22 cellular contexts compared by ENCODE assay signal in the genomic region with DNA sequence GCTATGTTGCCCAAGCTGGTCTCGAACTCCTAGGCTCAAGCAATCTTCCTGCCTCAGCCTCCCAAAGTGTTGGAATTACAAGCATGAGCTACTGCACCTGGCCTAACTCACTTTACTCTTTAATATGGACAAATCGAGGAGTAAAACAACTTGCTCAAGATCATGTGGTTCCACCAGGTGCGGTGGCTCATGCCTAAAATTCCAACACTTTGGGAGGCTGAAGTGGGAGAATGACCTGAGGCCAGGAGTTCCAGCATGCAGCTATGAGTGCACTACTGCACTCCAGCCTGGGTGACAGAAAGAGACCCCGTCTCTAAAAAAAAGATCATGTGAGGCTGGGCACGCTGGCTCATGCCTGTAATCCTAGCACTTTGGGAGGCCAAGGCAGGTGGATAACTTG. TPM values are rescaled to one million over a fixed set of nuclear protein-coding genes. Genes with fewer than 3 reads are reported as not detected.
DNase-seq lines count a peak whose midpoint lies in the region; ATAC-seq and TF ChIP-seq lines count a peak whose summit lies in the region.
"Had no signal": no experiment of that assay in that cellular context is flagged by ENCODE, and none has a peak within 500 bp of the region (broad histone marks: within the 10 kb centered on the region; RNA-seq: fewer than 3 reads in every experiment).

No MANE protein-coding gene starts in this region.

- H3K4me3 ChIP-seq in neural progenitor cell = no peak overlapping the region
- H3K4me3 ChIP-seq in vagina = no peak overlapping the region
- H3K4me3 ChIP-seq: BLaER1, GM23338 had no signal

- H3K36me3 Mint-ChIP-seq in activated CD8-positive, alpha-beta memory T cell treated with anti-CD3 and anti-CD28 coated beads, Interleukin-2, amount 10 ng/mL, durations not matched to agents 7 days and 5 days = peaks cover 9% of the 10 kb centered on the region
- H3K36me3 Mint-ChIP-seq in chondrocyte (ENCODE audit: low read depth) (peaks cover 12% of the 10 kb centered on the region), neural progenitor cell (no peaks in the 10 kb centered on the region), endothelial cell (ENCODE audit: low read depth, unreplicated experiment) (no peaks in the 10 kb centered on the region)

- no peaks in the 10 kb centered on the region for H3F3A ChIP-seq in neural progenitor cell (ENCODE audit: low read depth)

- H3K36me3 ChIP-seq in neural progenitor cell (no peaks in the 10 kb centered on the region), vagina (peaks cover 0 to 18% of the 10 kb centered on the region in 2 donors)

- no peaks in the 10 kb centered on the region for H4K20me1 ChIP-seq in neural progenitor cell (ENCODE audit: low read depth)
- H4K20me1 ChIP-seq: BLaER1 had no signal

- no peak for TF ChIP-seq CTCF in chondrocyte (IDR thresholded peaks at IDR 0.05)
- TF ChIP-seq CTCF in neural progenitor cell (IDR thresholded peaks at IDR 0.05) = no peak
- no peak for TF ChIP-seq CTCF in vagina (IDR thresholded peaks at IDR 0.05)
- no peak for TF ChIP-seq CTCF in endothelial cell (IDR thresholded peaks at IDR 0.05; ENCODE audit: unreplicated experiment)

- H3K9me3 Mint-ChIP-seq in activated CD8-positive, alpha-beta memory T cell treated with anti-CD3 and anti-CD28 coated beads, Interleukin-2, amount 10 ng/mL, durations not matched to agents 7 days and 5 days (ENCODE audit: low read depth) = no peaks in the 10 kb centered on the region
- H3K9me3 Mint-ChIP-seq in chondrocyte (ENCODE audit: low read depth) (no peaks in the 10 kb centered on the region), neural progenitor cell (no peaks in the 10 kb centered on the region), endothelial cell (ENCODE audit: unreplicated experiment) (no peaks in the 10 kb centered on the region)
- H3K9me3 Mint-ChIP-seq: CD4-positive, alpha-beta T cell; GM23338 had no signal

- no peaks in the 10 kb centered on the region for H3K79me2 ChIP-seq in neural progenitor cell (ENCODE audit: low read depth)

- H3K4me2 ChIP-seq in neural progenitor cell = no peak overlapping the region
- H3K4me2 ChIP-seq: GM23338 had no signal

- H3K27me3 ChIP-seq in neural progenitor cell (no peaks in the 10 kb centered on the region), vagina (no peaks in the 10 kb centered on the region)
- H3K27me3 ChIP-seq: BLaER1 had no signal

- no peaks in the 10 kb centered on the region for H3K4me1 ChIP-seq in neural progenitor cell
- peaks cover 25% of the 10 kb centered on the region for H3K4me1 ChIP-seq in vagina

- H3K4me1 Mint-ChIP-seq in activated CD8-positive, alpha-beta memory T cell treated with anti-CD3 and anti-CD28 coated beads, Interleukin-2, amount 10 ng/mL, durations not matched to agents 7 days and 5 days = peaks cover 22% of the 10 kb centered on the region
- H3K4me1 Mint-ChIP-seq in chondrocyte (ENCODE audit: low read depth) (peaks cover 22% of the 10 kb centered on the region), neural progenitor cell (peaks cover 16% of the 10 kb centered on the region), endothelial cell (ENCODE audit: unreplicated experiment) (peaks cover 15% of the 10 kb centered on the region)

- H3K9me3 ChIP-seq in neural progenitor cell (ENCODE audit: low read depth) (no peaks in the 10 kb centered on the region), vagina (no peaks in the 10 kb centered on the region)
- H3K9me3 ChIP-seq: BLaER1, Caco-2 had no signal

- H3K27ac ChIP-seq in neural progenitor cell = no peak overlapping the region
- H3K27ac ChIP-seq in vagina = peak overlapping the region; percentile 89
- H3K27ac ChIP-seq: 22Rv1 had no signal

- no peak for ATAC-seq in activated CD8-positive, alpha-beta memory T cell treated with anti-CD3 and anti-CD28 coated beads, Interleukin-2, amount 10 ng/mL, durations not matched to agents 7 days and 5 days
- no peak for ATAC-seq in HG03025 (IDR thresholded peaks at IDR 0.05; ENCODE audit: low FRiP score, unreplicated experiment)
- ATAC-seq: GM23338 had no signal

- no peak for DNase-seq in activated CD8-positive, alpha-beta memory T cell treated with anti-CD3 and anti-CD28 coated beads, Interleukin-2, amount 10 ng/mL, durations not matched to agents 7 days and 5 days
- DNase-seq in activated CD8-positive, alpha-beta memory T cell treated with anti-CD3 and anti-CD28 coated beads, Interleukin-2, amount 50 U/mL, for 4 hours = no peak
- DNase-seq in chondrocyte (ENCODE audit: low spot score) = no peak
- no peak for DNase-seq in neural progenitor cell (ENCODE audit: low spot score)
- DNase-seq in vagina (ENCODE audit: extremely low spot score in 2 of 2) = no peak
- DNase-seq in endothelial cell (ENCODE audit: low spot score) = no peak
- no peak for DNase-seq in activated CD4-positive, alpha-beta T cell treated with anti-CD3 and anti-CD28 coated beads, Interleukin-2, amount 50 U/mL, for 4 hours
- DNase-seq: Caco-2; CD4-positive, alpha-beta T cell; DMS 273 treated with DMSO at 0.1 percent for 48 hours; DMS79 treated with DMSO at 0.1 percent for 48 hours; Kasumi-1; NCI-H1417 treated with DMSO at 0.1 percent for 48 hours; NCI-H187 treated with DMSO at 0.1 percent for 48 hours; NCI-H2107; NCI-H446 treated with DMSO at 0.1 percent for 48 hours; NCI-H526 treated with DMSO at 0.1 percent for 48 hours; Right ventricle myocardium superior had no signal

- no peak overlapping the region for H3K4me3 Mint-ChIP-seq in activated CD8-positive, alpha-beta memory T cell treated with anti-CD3 and anti-CD28 coated beads, Interleukin-2, amount 10 ng/mL, durations not matched to agents 7 days and 5 days
- no peak overlapping the region for H3K4me3 Mint-ChIP-seq in chondrocyte (ENCODE audit: unreplicated experiment)
- H3K4me3 Mint-ChIP-seq in neural progenitor cell = peak overlapping the region; percentile 99
- no peak overlapping the region for H3K4me3 Mint-ChIP-seq in endothelial cell (ENCODE audit: unreplicated experiment)
- H3K4me3 Mint-ChIP-seq: CD4-positive, alpha-beta T cell had no signal

- TF ChIP-seq POLR2A in vagina (IDR thresholded peaks at IDR 0.05) = no peak

- CTCF ChIA-PET in activated CD8-positive, alpha-beta memory T cell treated with anti-CD3 and anti-CD28 coated beads, Interleukin-2, amount 10 ng/mL, durations not matched to agents 7 days and 5 days (lab: Charles Lee) = interaction anchor here (1.1 kb wide), 1 partner anchor 84 kb away, joined by 4 read pairs; no protein-coding TSS in a partner anchor

- no peak overlapping the region for H2AFZ ChIP-seq in neural progenitor cell (replicated peaks)
- H2AFZ ChIP-seq: GM23338 had no signal

- no peak overlapping the region for H3K9ac ChIP-seq in neural progenitor cell

- intact Hi-C loops in vagina (cut with DNase I) = no loop called here

- no peaks in the 10 kb centered on the region for H3K27me3 Mint-ChIP-seq in activated CD8-positive, alpha-beta memory T cell treated with anti-CD3 and anti-CD28 coated beads, Interleukin-2, amount 10 ng/mL, durations not matched to agents 7 days and 5 days
- no peaks in the 10 kb centered on the region for H3K27me3 Mint-ChIP-seq in chondrocyte (ENCODE audit: low read depth)
- H3K27me3 Mint-ChIP-seq in neural progenitor cell (ENCODE audit: insufficient read depth, low read depth) = peaks cover 3% of the 10 kb centered on the region
- H3K27me3 Mint-ChIP-seq in endothelial cell (ENCODE audit: unreplicated experiment) = peaks cover 3% of the 10 kb centered on the region
- H3K27me3 Mint-ChIP-seq: CD4-positive, alpha-beta T cell had no signal

- H3K27ac Mint-ChIP-seq in activated CD8-positive, alpha-beta memory T cell treated with anti-CD3 and anti-CD28 coated beads, Interleukin-2, amount 10 ng/mL, durations not matched to agents 7 days and 5 days = peak overlapping the region; percentile 5
- H3K27ac Mint-ChIP-seq in chondrocyte (ENCODE audit: unreplicated experiment) (peak overlapping the region; percentile 100), neural progenitor cell (no peak overlapping the region), endothelial cell (ENCODE audit: unreplicated experiment) (no peak overlapping the region)
- H3K27ac Mint-ChIP-seq: CD4-positive, alpha-beta T cell; GM23338 had no signal

RNA-seq across cellular contexts. Expression of gene INPP5B, which starts 2.0 kb away (rescaled TPM):
- 10 to 100 TPM; 37.6 to 39.9 TPM for total RNA-seq in activated CD8-positive, alpha-beta memory T cell treated with anti-CD3 and anti-CD28 coated beads, Interleukin-2, amount 10 ng/mL, durations not matched to agents 7 days and 5 days
- 18.7 to 21.2 TPM (median 20.6 TPM) in 3 replicates for total RNA-seq in chondrocyte
- 22.0 and 27.2 TPM in 2 replicates for total RNA-seq in neural progenitor cell (ENCODE audit: low replicate concordance)
- 31.2 TPM for total RNA-seq in vagina
- 18.4 TPM for total RNA-seq in endothelial cell (ENCODE audit: unreplicated experiment)

RNA-seq across cellular contexts. Expression of gene SF3A3, which starts 45.0 kb away (rescaled TPM):
- 100 to 1,000 TPM in 1 of 2 experiments, 10 to 100 TPM in 1; 70.1 to 104 TPM for total RNA-seq in activated CD8-positive, alpha-beta memory T cell treated with anti-CD3 and anti-CD28 coated beads, Interleukin-2, amount 10 ng/mL, durations not matched to agents 7 days and 5 days
- total RNA-seq in chondrocyte (45.6 to 60.4 TPM (median 46.2 TPM) in 3 replicates), neural progenitor cell (ENCODE audit: low replicate concordance) (120 and 172 TPM in 2 replicates), vagina (50.3 TPM), endothelial cell (ENCODE audit: unreplicated experiment) (59.2 TPM)

Comparison
In these comparisons a context has a peak if more than half of its experiments do, and no peak if none do; other contexts are left out.
1. H3K27ac Mint-ChIP-seq: peak in activated CD8-positive, alpha-beta memory T cell treated with anti-CD3 and anti-CD28 coated beads, Interleukin-2, amount 10 ng/mL, durations not matched to agents 7 days and 5 days (single experiment) and chondrocyte (single experiment); none in neural progenitor cell (single experiment) and endothelial cell (single experiment).